1 cellular context compared by ENCODE assay signal in genomic region chr1:6342031-6342430, GRCh38.
TF ChIP-seq lines count a peak whose summit lies in the region.

No MANE protein-coding gene starts in this region.

TF ChIP-seq in GM12878, 131 proteins besides CTCF, POLR2A, EP300 and RAD21:
- TF ChIP-seq STAT1 (conservative IDR thresholded peaks at IDR 0.05) (no peak), MEF2B (IDR thresholded peaks at IDR 0.05; ENCODE audit: partially characterized antibody, poor library complexity, severe bottlenecking) (peak; percentile 27)
TF ChIP-seq in GM12878: peak in this region for 1.
